Comparison of ENCODE assay signal across 22 cellular contexts in the genomic region with DNA sequence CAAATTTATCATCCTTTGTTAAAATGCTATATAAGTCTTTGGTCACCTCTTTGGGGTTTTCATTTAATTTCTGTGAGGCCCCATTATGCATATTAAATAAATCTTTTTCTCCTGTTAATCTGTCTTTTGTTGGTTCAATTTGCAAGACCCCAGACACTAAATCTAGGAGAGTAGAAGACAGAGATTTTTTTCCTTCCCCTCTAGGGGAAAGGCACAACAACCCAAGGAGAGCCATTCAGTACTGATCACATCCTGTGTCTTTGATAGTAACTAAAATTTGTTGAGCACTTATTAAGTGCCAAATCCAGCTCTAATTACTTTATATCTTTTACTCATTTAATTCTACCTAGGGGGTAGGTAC.
DNase-seq lines count a peak whose midpoint lies in the region; ATAC-seq and TF ChIP-seq lines count a peak whose summit lies in the region.
"Had no signal": no experiment of that assay in that cellular context is flagged by ENCODE, and none has a peak within 500 bp of the region (broad histone marks: within the 10 kb centered on the region; RNA-seq: fewer than 3 reads in every experiment).

No MANE protein-coding gene starts in this region.

- H3K9me3 Mint-ChIP-seq in GM23338 = peaks cover 4% of the 10 kb centered on the region; the same call in 1 of the 3 replicates
- no peaks in the 10 kb centered on the region for H3K9me3 Mint-ChIP-seq in nephron
- H3K9me3 Mint-ChIP-seq: activated B cell treated with CpG ODN at 0.5 μM for 24 hours; T-helper 2 cell treated with Interferon-gamma antibody and Interleukin-4, amounts not matched to agents 5 μg/mL and 100 μg/mL, for 36 hours had no signal

- H2AFZ ChIP-seq in GM23338 = peak overlapping the region; percentile 64; the same call in 1 of the 2 replicates

- no peak overlapping the region for H3K4me3 ChIP-seq in GM23338
- H3K4me3 ChIP-seq: mucosa of descending colon had no signal

- H3K36me3 Mint-ChIP-seq in GM23338 (ENCODE audit: low read depth) = no peaks in the 10 kb centered on the region
- H3K36me3 Mint-ChIP-seq in nephron (ENCODE audit: low read depth) = no peaks in the 10 kb centered on the region

- H3K4me2 ChIP-seq in GM23338 = no peak overlapping the region

- H3K27ac ChIP-seq in GM23338 (ENCODE audit: low read depth) (no peak overlapping the region), cingulate gyrus (ENCODE audit: low read depth, low read length) (peak overlapping the region; percentile 87), temporal lobe (ENCODE audit: low read depth, low read length) (peak overlapping the region; percentile 75)

- no peaks in the 10 kb centered on the region for H3K79me2 ChIP-seq in GM23338 (replicated peaks; ENCODE audit: insufficient read depth)

- peaks cover 5% of the 10 kb centered on the region for H3K27me3 Mint-ChIP-seq in GM23338 (ENCODE audit: insufficient read depth, low read depth, poor library complexity)
- H3K27me3 Mint-ChIP-seq in nephron (ENCODE audit: low read depth) = peaks cover 4% of the 10 kb centered on the region
- H3K27me3 Mint-ChIP-seq: B cell had no signal

- H4K20me1 ChIP-seq in GM23338 (replicated peaks; ENCODE audit: insufficient read depth) = no peaks in the 10 kb centered on the region

- no peaks in the 10 kb centered on the region for H3F3A ChIP-seq in GM23338 (replicated peaks; ENCODE audit: low read depth)

- no peaks in the 10 kb centered on the region for H3K36me3 ChIP-seq in GM23338 (ENCODE audit: insufficient read depth)

- H3K4me1 Mint-ChIP-seq in GM23338 (peaks cover 4% of the 10 kb centered on the region), nephron (peaks cover 41% of the 10 kb centered on the region)
- H3K4me1 Mint-ChIP-seq: activated B cell treated with CpG ODN at 0.5 μM for 24 hours, B cell had no signal

- no peak overlapping the region for H3K27ac Mint-ChIP-seq in GM23338
- H3K27ac Mint-ChIP-seq in nephron = peak overlapping the region; percentile 96 to 97 (median 97)
- H3K27ac Mint-ChIP-seq: activated B cell treated with CpG ODN at 0.5 μM for 24 hours; B cell; T-helper 2 cell treated with Interferon-gamma antibody and Interleukin-4, amounts not matched to agents 5 μg/mL and 100 μg/mL, for 36 hours had no signal

- no peak for ATAC-seq in GM23338
- no peak for ATAC-seq in HG03571 (IDR thresholded peaks at IDR 0.05; ENCODE audit: unreplicated experiment)
- ATAC-seq: HepG2 had no signal

- H3K4me3 Mint-ChIP-seq in GM23338 = no peak overlapping the region
- peak overlapping the region in 1 of 3 experiments; percentile 5 for H3K4me3 Mint-ChIP-seq in nephron
- H3K4me3 Mint-ChIP-seq: activated B cell treated with CpG ODN at 0.5 μM for 24 hours; B cell; T-helper 2 cell treated with Interferon-gamma antibody and Interleukin-4, amounts not matched to agents 5 μg/mL and 100 μg/mL, for 36 hours had no signal

- H3K4me1 ChIP-seq in GM23338 (ENCODE audit: insufficient read depth) = peaks cover 7% of the 10 kb centered on the region

- no peaks in the 10 kb centered on the region for H3K27me3 ChIP-seq in GM23338 (ENCODE audit: insufficient read depth)

- DNase-seq in GM23338 (ENCODE audit: low spot score) (no peak), GM03348 (ENCODE audit: low spot score) (no peak), HT-29 (ENCODE audit: low spot score) (no peak)
- no peak for DNase-seq in effector CD4-positive, alpha-beta T cell
- DNase-seq: activated B cell treated with CpG ODN at 0.5 μM for 24 hours; activated CD4-positive, alpha-beta T cell treated with anti-CD3 and anti-CD28 coated beads, Interleukin-2, amount 50 U/mL, for 48 hours; activated gamma-delta T cell; COR-L47; effector CD8-positive, alpha-beta T cell; H7; left cardiac atrium; mucosa of descending colon; NCI-H2081 treated with DMSO at 0.1 percent for 48 hours; NCI-H510A treated with DMSO at 0.1 percent for 48 hours; stimulated activated CD8-positive, alpha-beta memory T cell treated with anti-CD3 and anti-CD28 coated beads, Interleukin-4, amount 100 ng/mL, for 48 hours had no signal

- no peaks in the 10 kb centered on the region for H3K9me2 ChIP-seq in GM23338 (ENCODE audit: insufficient read depth)

- TF ChIP-seq CTCF in GM23338 (conservative IDR thresholded peaks at IDR 0.05; ENCODE audit: low read depth in 2 of 2) (no peak), nephron (IDR thresholded peaks at IDR 0.05; ENCODE audit: unreplicated experiment in 3 of 3) (no peak)

TF ChIP-seq in GM23338, 12 proteins besides CTCF, POLR2A, EP300 and RAD21 (continues in another document):
- TF ChIP-seq, protein P1, sequence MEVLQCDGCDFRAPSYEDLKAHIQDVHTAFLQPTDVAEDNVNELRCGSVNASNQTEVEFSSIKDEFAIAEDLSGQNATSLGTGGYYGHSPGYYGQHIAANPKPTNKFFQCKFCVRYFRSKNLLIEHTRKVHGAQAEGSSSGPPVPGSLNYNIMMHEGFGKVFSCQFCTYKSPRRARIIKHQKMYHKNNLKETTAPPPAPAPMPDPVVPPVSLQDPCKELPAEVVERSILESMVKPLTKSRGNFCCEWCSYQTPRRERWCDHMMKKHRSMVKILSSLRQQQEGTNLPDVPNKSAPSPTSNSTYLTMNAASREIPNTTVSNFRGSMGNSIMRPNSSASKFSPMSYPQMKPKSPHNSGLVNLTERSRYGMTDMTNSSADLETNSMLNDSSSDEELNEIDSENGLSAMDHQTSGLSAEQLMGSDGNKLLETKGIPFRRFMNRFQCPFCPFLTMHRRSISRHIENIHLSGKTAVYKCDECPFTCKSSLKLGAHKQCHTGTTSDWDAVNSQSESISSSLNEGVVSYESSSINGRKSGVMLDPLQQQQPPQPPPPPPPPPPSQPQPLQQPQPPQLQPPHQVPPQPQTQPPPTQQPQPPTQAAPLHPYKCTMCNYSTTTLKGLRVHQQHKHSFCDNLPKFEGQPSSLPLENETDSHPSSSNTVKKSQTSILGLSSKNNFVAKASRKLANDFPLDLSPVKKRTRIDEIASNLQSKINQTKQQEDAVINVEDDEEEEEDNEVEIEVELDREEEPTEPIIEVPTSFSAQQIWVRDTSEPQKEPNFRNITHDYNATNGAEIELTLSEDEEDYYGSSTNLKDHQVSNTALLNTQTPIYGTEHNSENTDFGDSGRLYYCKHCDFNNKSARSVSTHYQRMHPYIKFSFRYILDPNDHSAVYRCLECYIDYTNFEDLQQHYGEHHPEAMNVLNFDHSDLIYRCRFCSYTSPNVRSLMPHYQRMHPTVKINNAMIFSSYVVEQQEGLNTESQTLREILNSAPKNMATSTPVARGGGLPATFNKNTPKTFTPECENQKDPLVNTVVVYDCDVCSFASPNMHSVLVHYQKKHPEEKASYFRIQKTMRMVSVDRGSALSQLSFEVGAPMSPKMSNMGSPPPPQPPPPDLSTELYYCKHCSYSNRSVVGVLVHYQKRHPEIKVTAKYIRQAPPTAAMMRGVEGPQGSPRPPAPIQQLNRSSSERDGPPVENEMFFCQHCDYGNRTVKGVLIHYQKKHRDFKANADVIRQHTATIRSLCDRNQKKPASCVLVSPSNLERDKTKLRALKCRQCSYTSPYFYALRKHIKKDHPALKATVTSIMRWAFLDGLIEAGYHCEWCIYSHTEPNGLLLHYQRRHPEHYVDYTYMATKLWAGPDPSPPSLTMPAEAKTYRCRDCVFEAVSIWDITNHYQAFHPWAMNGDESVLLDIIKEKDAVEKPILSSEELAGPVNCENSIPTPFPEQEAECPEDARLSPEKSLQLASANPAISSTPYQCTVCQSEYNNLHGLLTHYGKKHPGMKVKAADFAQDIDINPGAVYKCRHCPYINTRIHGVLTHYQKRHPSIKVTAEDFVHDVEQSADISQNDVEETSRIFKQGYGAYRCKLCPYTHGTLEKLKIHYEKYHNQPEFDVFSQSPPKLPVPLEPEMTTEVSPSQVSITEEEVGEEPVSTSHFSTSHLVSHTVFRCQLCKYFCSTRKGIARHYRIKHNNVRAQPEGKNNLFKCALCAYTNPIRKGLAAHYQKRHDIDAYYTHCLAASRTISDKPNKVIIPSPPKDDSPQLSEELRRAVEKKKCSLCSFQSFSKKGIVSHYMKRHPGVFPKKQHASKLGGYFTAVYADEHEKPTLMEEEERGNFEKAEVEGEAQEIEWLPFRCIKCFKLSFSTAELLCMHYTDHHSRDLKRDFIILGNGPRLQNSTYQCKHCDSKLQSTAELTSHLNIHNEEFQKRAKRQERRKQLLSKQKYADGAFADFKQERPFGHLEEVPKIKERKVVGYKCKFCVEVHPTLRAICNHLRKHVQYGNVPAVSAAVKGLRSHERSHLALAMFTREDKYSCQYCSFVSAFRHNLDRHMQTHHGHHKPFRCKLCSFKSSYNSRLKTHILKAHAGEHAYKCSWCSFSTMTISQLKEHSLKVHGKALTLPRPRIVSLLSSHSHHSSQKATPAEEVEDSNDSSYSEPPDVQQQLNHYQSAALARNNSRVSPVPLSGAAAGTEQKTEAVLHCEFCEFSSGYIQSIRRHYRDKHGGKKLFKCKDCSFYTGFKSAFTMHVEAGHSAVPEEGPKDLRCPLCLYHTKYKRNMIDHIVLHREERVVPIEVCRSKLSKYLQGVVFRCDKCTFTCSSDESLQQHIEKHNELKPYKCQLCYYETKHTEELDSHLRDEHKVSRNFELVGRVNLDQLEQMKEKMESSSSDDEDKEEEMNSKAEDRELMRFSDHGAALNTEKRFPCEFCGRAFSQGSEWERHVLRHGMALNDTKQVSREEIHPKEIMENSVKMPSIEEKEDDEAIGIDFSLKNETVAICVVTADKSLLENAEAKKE (CRISPR knock-in tag; IDR thresholded peaks at IDR 0.05) = no peak
- TF ChIP-seq NANOG (IDR thresholded peaks at IDR 0.05; ENCODE audit: borderline replicate concordance) (no peak), JUNB (IDR thresholded peaks at IDR 0.05; ENCODE audit: unreplicated experiment) (no peak), EZH2phosphoT487 (IDR thresholded peaks at IDR 0.05; ENCODE audit: unreplicated experiment) (no peak), POLR2AphosphoS5 (IDR thresholded peaks at IDR 0.05; ENCODE audit: low read depth) (no peak), ZNF331 (CRISPR knock-in tag; IDR thresholded peaks at IDR 0.05; ENCODE audit: low read depth) (no peak), CREB1 (CRISPR knock-in tag; IDR thresholded peaks at IDR 0.05; ENCODE audit: low read depth) (no peak), STAT1 (IDR thresholded peaks at IDR 0.05; ENCODE audit: unreplicated experiment) (no peak)
- TF ChIP-seq, protein P2, sequence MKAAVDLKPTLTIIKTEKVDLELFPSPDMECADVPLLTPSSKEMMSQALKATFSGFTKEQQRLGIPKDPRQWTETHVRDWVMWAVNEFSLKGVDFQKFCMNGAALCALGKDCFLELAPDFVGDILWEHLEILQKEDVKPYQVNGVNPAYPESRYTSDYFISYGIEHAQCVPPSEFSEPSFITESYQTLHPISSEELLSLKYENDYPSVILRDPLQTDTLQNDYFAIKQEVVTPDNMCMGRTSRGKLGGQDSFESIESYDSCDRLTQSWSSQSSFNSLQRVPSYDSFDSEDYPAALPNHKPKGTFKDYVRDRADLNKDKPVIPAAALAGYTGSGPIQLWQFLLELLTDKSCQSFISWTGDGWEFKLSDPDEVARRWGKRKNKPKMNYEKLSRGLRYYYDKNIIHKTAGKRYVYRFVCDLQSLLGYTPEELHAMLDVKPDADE (IDR thresholded peaks at IDR 0.05) = no peak
